Comparison of ENCODE assay signal across 1 cellular context in genomic region chr19:53981408-53981998, GRCh38.
TF ChIP-seq lines count a peak whose summit lies in the region.

No MANE protein-coding gene starts in this region.

TF ChIP-seq in HEK293, 187 proteins besides CTCF, POLR2A, EP300 and RAD21:
- TF ChIP-seq HIC1 (tag by site-specific recombination; IDR thresholded peaks at IDR 0.05) (0 out of 2 replicates have a peak, but pooled peaks have one; percentile 31), PRDM4 (tag by site-specific recombination; IDR thresholded peaks at IDR 0.05) (no peak), KLF1 (tag by site-specific recombination; IDR thresholded peaks at IDR 0.05) (0 out of 2 replicates have a peak, but pooled peaks have one; percentile 39), ZNF404 (tag by site-specific recombination; IDR thresholded peaks at IDR 0.05) (no peak), ZFP37 (tag by site-specific recombination; IDR thresholded peaks at IDR 0.05) (no peak), GLIS2 (tag by site-specific recombination; IDR thresholded peaks at IDR 0.05) (peak; percentile 64), GFI1B (tag by site-specific recombination; IDR thresholded peaks at IDR 0.05) (no peak), ZBTB26 (tag by site-specific recombination; optimal IDR thresholded peaks at IDR 0.05) (no peak), GLI2 (tag by site-specific recombination; IDR thresholded peaks at IDR 0.05; ENCODE audit: borderline replicate concordance, low read depth) (no peak), ZNF707 (tag by site-specific recombination; IDR thresholded peaks at IDR 0.05) (no peak), GLIS1 (tag by site-specific recombination; IDR thresholded peaks at IDR 0.05) (no peak), MEIS1 (CRISPR knock-in tag; IDR thresholded peaks at IDR 0.05; ENCODE audit: borderline replicate concordance) (no peak)
